19 cellular contexts compared by ENCODE assay signal in genomic region chr9:79633558-79633957, GRCh38.
DNase-seq lines count a peak whose midpoint lies in the region; ATAC-seq and TF ChIP-seq lines count a peak whose summit lies in the region.
"Had no signal": no experiment of that assay in that cellular context is flagged by ENCODE, and none has a peak within 500 bp of the region (broad histone marks: within the 10 kb centered on the region; RNA-seq: fewer than 3 reads in every experiment).

No MANE protein-coding gene starts in this region.

- H3K9me3 ChIP-seq in T-helper 17 cell (ENCODE audit: control insufficient read depth, low read length, poor library complexity, severe bottlenecking) = peaks cover 2% of the 10 kb centered on the region
- H3K9me3 ChIP-seq in neutrophil = no peaks in the 10 kb centered on the region
- H3K9me3 ChIP-seq in lower lobe of right lung = no peaks in the 10 kb centered on the region

- no peak overlapping the region for H3K4me3 Mint-ChIP-seq in activated naive CD4-positive, alpha-beta T cell treated with anti-CD3 and anti-CD28 coated beads, Interleukin-2, amount 50 U/mL, for 24 hours
- no peak overlapping the region for H3K4me3 Mint-ChIP-seq in T-helper 17 cell
- H3K4me3 Mint-ChIP-seq in central memory CD8-positive, alpha-beta T cell = peak overlapping the region; percentile 52
- H3K4me3 Mint-ChIP-seq: CD4-positive, alpha-beta T cell had no signal

- H3K27ac ChIP-seq in neutrophil (peak overlapping the region; percentile 81), lower lobe of right lung (no peak overlapping the region)

- DNase-seq in activated naive CD4-positive, alpha-beta T cell (lab: John Stamatoyannopoulos, UW) = no peak
- DNase-seq in T-helper 17 cell (no peak), NCI-H1694 (lab: John Stamatoyannopoulos, UW) (no peak), cortex of kidney (lab: John Stamatoyannopoulos, UW) (no peak), lower lobe of right lung (no peak)
- DNase-seq in central memory CD8-positive, alpha-beta T cell (ENCODE audit: low spot score in 2 of 2) = no peak
- DNase-seq: AML-193; CD4-positive, alpha-beta T cell; DND-41; GDM1; Kasumi-1; NCI-H1105 treated with DMSO at 0.1 percent for 48 hours; NCI-H2029; NCI-H2171 treated with DMSO at 0.1 percent for 48 hours; NCI-H510A had no signal

- intact Hi-C loops in lower lobe of right lung (cut with DNase I) = no loop called here

- peak overlapping the region; percentile 32 for H3K27ac Mint-ChIP-seq in activated naive CD4-positive, alpha-beta T cell treated with anti-CD3 and anti-CD28 coated beads, Interleukin-2, amount 50 U/mL, for 24 hours
- peak overlapping the region; percentile 41 for H3K27ac Mint-ChIP-seq in T-helper 17 cell
- H3K27ac Mint-ChIP-seq in central memory CD8-positive, alpha-beta T cell (ENCODE audit: low read depth) = peak overlapping the region; percentile 74
- H3K27ac Mint-ChIP-seq: CD4-positive, alpha-beta T cell had no signal

- peaks cover 18% of the 10 kb centered on the region for H3K36me3 Mint-ChIP-seq in activated naive CD4-positive, alpha-beta T cell treated with anti-CD3 and anti-CD28 coated beads, Interleukin-2, amount 50 U/mL, for 24 hours
- peaks cover 10% of the 10 kb centered on the region for H3K36me3 Mint-ChIP-seq in T-helper 17 cell (ENCODE audit: low read depth)
- peaks cover 8% of the 10 kb centered on the region for H3K36me3 Mint-ChIP-seq in central memory CD8-positive, alpha-beta T cell (ENCODE audit: insufficient read depth)

- peaks cover 12% of the 10 kb centered on the region for H3K36me3 ChIP-seq in neutrophil
- no peaks in the 10 kb centered on the region for H3K36me3 ChIP-seq in lower lobe of right lung

- TF ChIP-seq CTCF in neutrophil (IDR thresholded peaks at IDR 0.05) (no peak), lower lobe of right lung (IDR thresholded peaks at IDR 0.05) (no peak)

- H3K9me3 Mint-ChIP-seq in activated naive CD4-positive, alpha-beta T cell treated with anti-CD3 and anti-CD28 coated beads, Interleukin-2, amount 50 U/mL, for 24 hours = no peaks in the 10 kb centered on the region
- peaks cover under 1% of the 10 kb centered on the region for H3K9me3 Mint-ChIP-seq in central memory CD8-positive, alpha-beta T cell

- H3K27me3 Mint-ChIP-seq in activated naive CD4-positive, alpha-beta T cell treated with anti-CD3 and anti-CD28 coated beads, Interleukin-2, amount 50 U/mL, for 24 hours = no peaks in the 10 kb centered on the region
- no peaks in the 10 kb centered on the region for H3K27me3 Mint-ChIP-seq in T-helper 17 cell
- H3K27me3 Mint-ChIP-seq in central memory CD8-positive, alpha-beta T cell = no peaks in the 10 kb centered on the region
- H3K27me3 Mint-ChIP-seq: CD4-positive, alpha-beta T cell had no signal

- ATAC-seq in T-helper 17 cell = no peak
- ATAC-seq in central memory CD8-positive, alpha-beta T cell (replicated peaks; ENCODE audit: extremely low read depth, poor library complexity, severe bottlenecking) = peak; percentile 42
- no peak for ATAC-seq in lower lobe of right lung
- ATAC-seq: Panc1, Right ventricle myocardium inferior had no signal

- H3K27me3 ChIP-seq in neutrophil (no peaks in the 10 kb centered on the region), lower lobe of right lung (ENCODE audit: low read depth) (no peaks in the 10 kb centered on the region)

- peaks cover 80% of the 10 kb centered on the region for H3K4me1 Mint-ChIP-seq in activated naive CD4-positive, alpha-beta T cell treated with anti-CD3 and anti-CD28 coated beads, Interleukin-2, amount 50 U/mL, for 24 hours
- peaks cover 50% of the 10 kb centered on the region for H3K4me1 Mint-ChIP-seq in T-helper 17 cell
- peaks cover 77% of the 10 kb centered on the region for H3K4me1 Mint-ChIP-seq in central memory CD8-positive, alpha-beta T cell

- H3K4me1 ChIP-seq in neutrophil (ENCODE audit: control insufficient read depth in 1 of 2, insufficient read depth in 1 of 2, low read depth in 1 of 2, low read length in 1 of 2) (peaks cover 33 to 43% of the 10 kb centered on the region in 2 experiments), lower lobe of right lung (no peaks in the 10 kb centered on the region)

- H3K4me3 ChIP-seq in neutrophil (ENCODE audit: low read depth in 1 of 2, low read length in 1 of 2) = peak overlapping the region; percentile 7 to 12
- H3K4me3 ChIP-seq in lower lobe of right lung = no peak overlapping the region
